In the genomic region with DNA sequence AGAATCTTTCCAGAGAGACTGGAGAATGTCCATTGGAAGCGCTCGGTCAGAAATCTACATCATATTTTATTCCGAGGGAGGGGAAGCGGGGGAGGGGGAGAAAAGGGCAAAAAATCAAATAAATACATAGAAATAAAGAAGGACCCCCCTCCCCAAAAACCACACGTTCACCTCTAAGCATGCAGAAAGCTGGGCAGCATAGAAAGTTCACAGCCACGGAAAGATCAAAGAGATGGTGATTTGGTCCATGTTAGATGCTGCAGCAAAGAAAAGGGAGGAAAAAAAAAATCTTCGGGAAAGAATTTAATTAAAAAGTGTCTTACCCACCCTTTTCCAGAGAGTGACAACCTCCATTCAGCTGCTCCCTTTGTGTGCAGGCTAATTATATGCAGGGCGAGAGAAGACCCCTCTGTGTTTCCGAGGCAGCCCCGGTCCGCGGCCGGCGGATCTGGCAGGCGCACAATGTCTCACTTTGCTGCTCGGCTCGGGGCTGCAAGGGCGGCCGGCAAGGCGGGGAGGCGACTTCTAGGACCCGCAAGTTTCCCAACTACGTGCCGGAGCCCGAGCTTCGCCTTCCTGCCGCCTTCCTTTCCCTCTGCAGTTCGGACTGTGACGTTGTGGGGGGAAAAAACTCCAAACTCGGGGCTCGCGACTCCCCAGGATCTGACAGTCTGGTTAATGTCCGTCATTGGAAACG, we compare ENCODE assay signal across 10 cellular contexts. TPM values are rescaled to one million over a fixed set of nuclear protein-coding genes. Genes with fewer than 3 reads are reported as not detected.
DNase-seq lines count a peak whose midpoint lies in the region; ATAC-seq and TF ChIP-seq lines count a peak whose summit lies in the region.
"Had no signal": no experiment of that assay in that cellular context is flagged by ENCODE, and none has a peak within 500 bp of the region (broad histone marks: within the 10 kb centered on the region; RNA-seq: fewer than 3 reads in every experiment).

No MANE protein-coding gene starts in this region.

- no peak for ATAC-seq in HG03139 (IDR thresholded peaks at IDR 0.05; ENCODE audit: unreplicated experiment)

- peaks cover 8 to 21% of the 10 kb centered on the region in 2 donors for H3K4me1 ChIP-seq in thyroid gland

- no peak overlapping the region for H3K27ac ChIP-seq in thyroid gland

- H3K4me3 ChIP-seq in thyroid gland (replicated peaks in 1 of 3) (peak overlapping the region in 2 of 3 donors; percentile 18 to 27), lower leg skin (ENCODE audit: low read depth, poor library complexity, severe bottlenecking) (no peak overlapping the region)

- TF ChIP-seq CTCF in chondrocyte (IDR thresholded peaks at IDR 0.05) (no peak), thyroid gland (IDR thresholded peaks at IDR 0.05) (no peak), lower leg skin (IDR thresholded peaks at IDR 0.05) (no peak)

- DNase-seq in NCI-H2171 treated with DMSO at 0.1 percent for 48 hours (lab: John Stamatoyannopoulos, UW) = peak; percentile 16
- DNase-seq in NCI-H2171 (lab: John Stamatoyannopoulos, UW) = no peak
- DNase-seq in chondrocyte (ENCODE audit: low spot score) = no peak
- peak; percentile 78 for DNase-seq in left kidney (ENCODE audit: low read depth, low spot score)
- peak in 1 of 2 donors; percentile 8 for DNase-seq in thyroid gland
- DNase-seq in lower leg skin (ENCODE audit: low spot score in 2 of 2) = no peak
- no peak for DNase-seq in SKM-1 treated with dmso at 0.1 percent for 144 hours (lab: John Stamatoyannopoulos, UW; ENCODE audit: unreplicated experiment)
- DNase-seq: activated naive CD4-positive, alpha-beta T cell treated with Interleukin-2 at 50 U/mL for 16 hours; foreskin melanocyte had no signal

- no peaks in the 10 kb centered on the region for H3K9me3 ChIP-seq in thyroid gland

- peaks cover 1% of the 10 kb centered on the region for H3K36me3 Mint-ChIP-seq in chondrocyte (ENCODE audit: low read depth)

- H3K27me3 Mint-ChIP-seq in chondrocyte (ENCODE audit: low read depth) = peaks cover 59% of the 10 kb centered on the region

- H3K4me1 Mint-ChIP-seq in chondrocyte (ENCODE audit: low read depth) = peaks cover 15% of the 10 kb centered on the region

- no peaks in the 10 kb centered on the region for H3K9me3 Mint-ChIP-seq in chondrocyte (ENCODE audit: low read depth)

- H3K36me3 ChIP-seq in thyroid gland = no peaks in the 10 kb centered on the region

- 1% methylated on average over 29 to 34 of the region's 34 CpGs for WGBS in thyroid gland, 2 donors
- WGBS in lower leg skin, 2 donors = 1 to 3% methylated on average over 33 to 34 of the region's 34 CpGs

- no peak overlapping the region for H3K27ac Mint-ChIP-seq in chondrocyte (ENCODE audit: unreplicated experiment)

- TF ChIP-seq POLR2A in thyroid gland (IDR thresholded peaks at IDR 0.05) = no peak
- no peak for TF ChIP-seq POLR2A in lower leg skin (IDR thresholded peaks at IDR 0.05)

- intact Hi-C loops in thyroid gland (cut with DNase I) = no loop called here
- intact Hi-C loops in lower leg skin (cut with DNase I; ENCODE audit: low total_unique reads) = no loop called here

- peak overlapping the region; percentile 61 for H3K4me3 Mint-ChIP-seq in chondrocyte (ENCODE audit: unreplicated experiment)

- H3K27me3 ChIP-seq in thyroid gland = no peaks in the 10 kb centered on the region

RNA-seq across cellular contexts. Expression of gene LRRTM1, which starts 0.6 kb away (rescaled TPM):
- not detected in 3 replicates for total RNA-seq in chondrocyte
- 1 to 10 TPM in 2 of 4 donors, not detected in 2; 1.2 to 1.5 TPM for total RNA-seq in thyroid gland
- under 1 TPM in 1 of 4 donors, not detected in 3; 0.10 TPM for total RNA-seq in lower leg skin

Comparison
In these comparisons a context has a peak if more than half of its experiments do, and no peak if none do; other contexts are left out.
1. DNase-seq: peak in NCI-H2171 treated with DMSO at 0.1 percent for 48 hours (single experiment) and left kidney (single experiment); none in NCI-H2171 (single experiment), chondrocyte (single experiment), lower leg skin (0 of 2) and SKM-1 treated with dmso at 0.1 percent for 144 hours (single experiment).